Comparison of ENCODE assay signal across 5 cellular contexts in genomic region chr16:15348721-15349120, GRCh38. TPM values are rescaled to one million over a fixed set of nuclear protein-coding genes. Genes with fewer than 3 reads are reported as not detected.
"Had no signal": no experiment of that assay in that cellular context is flagged by ENCODE, and none has a peak within 500 bp of the region (broad histone marks: within the 10 kb centered on the region; RNA-seq: fewer than 3 reads in every experiment).

No MANE protein-coding gene starts in this region.

RNA-seq across cellular contexts. Expression of gene NPIPA5, which starts 29.4 kb away (rescaled TPM):
- total RNA-seq: ascending aorta had no signal

RNA-seq across cellular contexts. Expression of gene MPV17L, which starts 46.8 kb away (rescaled TPM):
- total RNA-seq: activated naive CD4-positive, alpha-beta T cell treated with anti-CD3 and anti-CD28 coated beads for 36 hours; activated naive CD4-positive, alpha-beta T cell treated with anti-CD3 and anti-CD28 coated beads, Interleukin-2, amount 50 U/mL, for 72 hours; activated naive CD8-positive, alpha-beta T cell treated with anti-CD3 and anti-CD28 coated beads, Interleukin-2, amount 10 ng/mL, durations not matched to agents 7 days and 5 days; activated T-helper 17 cell treated with anti-CD3 and anti-CD28 coated beads, Interleukin-2, amount 50 U/mL, for 72 hours had no signal
